Comparison of ENCODE assay signal across 11 cellular contexts in genomic region chr11:63951779-63952536, GRCh38. TPM values are rescaled to one million over a fixed set of nuclear protein-coding genes. Genes with fewer than 3 reads are reported as not detected.
DNase-seq lines count a peak whose midpoint lies in the region; ATAC-seq and TF ChIP-seq lines count a peak whose summit lies in the region.
"Had no signal": no experiment of that assay in that cellular context is flagged by ENCODE, and none has a peak within 500 bp of the region (broad histone marks: within the 10 kb centered on the region; RNA-seq: fewer than 3 reads in every experiment).

No MANE protein-coding gene starts in this region.

- peaks cover 4% of the 10 kb centered on the region for H3K4me1 Mint-ChIP-seq in CD14-positive monocyte

- no peaks in the 10 kb centered on the region for H3K9me3 Mint-ChIP-seq in CD14-positive monocyte

- DNase-seq in CD14-positive monocyte (ENCODE audit: low spot score) (no peak), UCSD-AML1 (lab: John Stamatoyannopoulos, UW; ENCODE audit: unreplicated experiment) (peak; percentile 62), foreskin keratinocyte (peak; percentile 54 to 57), NCI-H69 (lab: John Stamatoyannopoulos, UW) (no peak), SHP77 (lab: John Stamatoyannopoulos, UW) (no peak), NCI-H1092 treated with DMSO at 0.1 percent for 48 hours (lab: John Stamatoyannopoulos, UW) (no peak)
- DNase-seq: NCI-H2081 had no signal

- H3K36me3 Mint-ChIP-seq in CD14-positive monocyte: peaks cover 53 to 54% of the 10 kb centered on the region in 2 donors

- ATAC-seq in GM21737 (IDR thresholded peaks at IDR 0.05; ENCODE audit: unreplicated experiment): peak; percentile 56
- peak; percentile 57 for ATAC-seq in foreskin keratinocyte
- no peak for ATAC-seq in HG03521 (IDR thresholded peaks at IDR 0.05; ENCODE audit: unreplicated experiment)

- peak overlapping the region; percentile 31 for H3K27ac ChIP-seq in foreskin keratinocyte
- H3K27ac ChIP-seq: coronary artery, VCaP had no signal

- intact Hi-C loops in CD14-positive monocyte (cut with micrococcal nuclease): no loop called here

- peak overlapping the region in 4 of 7 donors; percentile 4 to 43 (median 30) for H3K27ac Mint-ChIP-seq in CD14-positive monocyte

- H3K4me3 Mint-ChIP-seq in CD14-positive monocyte: no peak overlapping the region

- H3K27me3 Mint-ChIP-seq in CD14-positive monocyte (ENCODE audit: low read depth in 3 of 3): peaks cover 0 to 3% (median 0%) of the 10 kb centered on the region in 3 donors

- no peak for TF ChIP-seq CTCF in CD14-positive monocyte (IDR thresholded peaks at IDR 0.05)
- TF ChIP-seq CTCF in foreskin keratinocyte (conservative IDR thresholded peaks at IDR 0.05): no peak

- peaks cover 10% of the 10 kb centered on the region for H3K4me1 ChIP-seq in foreskin keratinocyte

- H3K27me3 ChIP-seq in foreskin keratinocyte: no peaks in the 10 kb centered on the region

RNA-seq across cellular contexts. Expression of gene NAA40, which starts 13.2 kb away (rescaled TPM):
- polyA plus RNA-seq in CD14-positive monocyte: 1 to 10 TPM; 1.5 to 1.6 TPM
- total RNA-seq in foreskin keratinocyte: 16.2 and 20.1 TPM in 2 replicates
- 8.1 and 10.0 TPM in 2 replicates for polyA plus RNA-seq in foreskin keratinocyte

RNA-seq across cellular contexts. Expression of gene COX8A, which starts 22.5 kb away (rescaled TPM):
- 100 to 1,000 TPM; 526 to 588 TPM for polyA plus RNA-seq in CD14-positive monocyte
- 648 and 658 TPM in 2 replicates for total RNA-seq in foreskin keratinocyte
- polyA plus RNA-seq in foreskin keratinocyte: 995 and 998 TPM in 2 replicates

RNA-seq across cellular contexts. Expression of gene OTUB1, which starts 34.3 kb away (rescaled TPM):
- polyA plus RNA-seq in CD14-positive monocyte (100 to 1,000 TPM; 140 to 170 TPM), foreskin keratinocyte (183 and 187 TPM in 2 replicates)
- total RNA-seq in foreskin keratinocyte: 84.2 and 95.6 TPM in 2 replicates

RNA-seq across cellular contexts. Expression of gene RCOR2, which starts 35.0 kb away (rescaled TPM):
- polyA plus RNA-seq in CD14-positive monocyte (not detected), foreskin keratinocyte (1.7 and 1.8 TPM in 2 replicates)
- total RNA-seq in foreskin keratinocyte: 1.5 and 1.8 TPM in 2 replicates

Comparison
In these comparisons a context has a peak if more than half of its experiments do, and no peak if none do; other contexts are left out.
1. DNase-seq: peak in UCSD-AML1 (single experiment) and foreskin keratinocyte (2 of 2); none in CD14-positive monocyte (single experiment), NCI-H69 (single experiment), SHP77 (0 of 2) and NCI-H1092 treated with DMSO at 0.1 percent for 48 hours (single experiment).